ENCODE assay signal across 21 cellular contexts in genomic region chr13:84912720-84913119, GRCh38.
DNase-seq lines count a peak whose midpoint lies in the region; ATAC-seq and TF ChIP-seq lines count a peak whose summit lies in the region.
"Had no signal": no experiment of that assay in that cellular context is flagged by ENCODE, and none has a peak within 500 bp of the region (broad histone marks: within the 10 kb centered on the region; RNA-seq: fewer than 3 reads in every experiment).

No MANE protein-coding gene starts in this region.

- H3K79me2 ChIP-seq in OCI-LY7 (ENCODE audit: insufficient read depth, low read depth, low read length) (no peaks in the 10 kb centered on the region), GM23248 (ENCODE audit: insufficient read depth) (no peaks in the 10 kb centered on the region)

- DNase-seq in A673 (ENCODE audit: low spot score) (peak; percentile 17), OCI-LY7 (ENCODE audit: low spot score) (no peak), epithelial cell of prostate (ENCODE audit: low read depth, low spot score) (no peak), NCI-H1105 treated with DMSO at 0.1 percent for 48 hours (lab: John Stamatoyannopoulos, UW) (no peak), GM23248 (no peak)
- DNase-seq in activated CD4-positive, CD25-positive, alpha-beta regulatory T cell (lab: John Stamatoyannopoulos, UW), result no peak
- DNase-seq: Caco-2; CD4-positive, CD25-positive, alpha-beta regulatory T cell; CD8-positive, alpha-beta T cell; DMS79; EL; GDM1; H9; HFFc6 had no signal

- no peaks in the 10 kb centered on the region for H3F3A ChIP-seq in GM23248 (ENCODE audit: insufficient read depth)

- H3K4me3 ChIP-seq in A673 (ENCODE audit: low read depth, low read length, poor library complexity, severe bottlenecking) (no peak overlapping the region), HEK293 (ENCODE audit: low read depth, low read length) (no peak overlapping the region), OCI-LY7 (ENCODE audit: low read depth, low read length, poor library complexity, severe bottlenecking) (no peak overlapping the region), GM23248 (no peak overlapping the region)
- H3K4me3 ChIP-seq: BLaER1, GM12878, GM23338 had no signal

- H3K36me3 ChIP-seq in A673 (ENCODE audit: insufficient read depth, low read length, poor library complexity, severe bottlenecking) (no peaks in the 10 kb centered on the region), HEK293 (ENCODE audit: control insufficient read depth in 2 of 2, insufficient read depth in 1 of 2, low read length in 2 of 2) (no peaks in the 10 kb centered on the region), OCI-LY7 (ENCODE audit: insufficient read depth, low read length) (no peaks in the 10 kb centered on the region), GM23248 (ENCODE audit: low read depth) (no peaks in the 10 kb centered on the region)
- H3K36me3 ChIP-seq: BLaER1 had no signal

- in situ Hi-C loops in GM23248 (cut with MboI), result no loop called here

- peak overlapping the region; percentile 9; the same call in 1 of the 2 replicates for H2AFZ ChIP-seq in OCI-LY7 (ENCODE audit: low read length)
- H2AFZ ChIP-seq in GM23248, result no peak overlapping the region
- H2AFZ ChIP-seq: GM23338 had no signal

- H3K9me3 ChIP-seq in A673 (ENCODE audit: low read depth, low read length, poor library complexity, severe bottlenecking) (no peaks in the 10 kb centered on the region), HEK293 (ENCODE audit: control insufficient read depth, insufficient read depth, low read depth, low read length) (no peaks in the 10 kb centered on the region), OCI-LY7 (ENCODE audit: low read length) (no peaks in the 10 kb centered on the region; the same call in 1 of the 2 replicates), GM23248 (ENCODE audit: low read depth) (no peaks in the 10 kb centered on the region)
- H3K9me3 ChIP-seq: Caco-2 had no signal

- no TSS peak for BruUV-seq in A673 (replicated peaks; lab: Mats Ljungman, UMichigan)
- BruUV-seq in OCI-LY7 (replicated peaks; lab: Mats Ljungman, UMichigan), result no TSS peak

- TF ChIP-seq CTCF in A673 (conservative IDR thresholded peaks at IDR 0.05; ENCODE audit: low read depth, low read length), result no peak
- no peak for TF ChIP-seq CTCF in HEK293 (tag by site-specific recombination; IDR thresholded peaks at IDR 0.05)
- no peak for TF ChIP-seq CTCF in OCI-LY7 (conservative IDR thresholded peaks at IDR 0.05; ENCODE audit: low read length)

- ATAC-seq in HG03378 (IDR thresholded peaks at IDR 0.05; ENCODE audit: unreplicated experiment), result no peak
- ATAC-seq: CD8-positive, alpha-beta T cell; GM12878; GM23338; HCT116 had no signal

- CTCF ChIA-PET in A673 (lab: Charles Lee) (no interaction called here), HEK293 (lab: Yijun Ruan, JAX) (interaction anchor here (0.8 to 1.9 kb wide), 4 partner anchors 16 to 953 kb away, joined by 3 to 5 read pairs (median 3); no protein-coding TSS in a partner anchor), OCI-LY7 (lab: Charles Lee; ENCODE audit: unreplicated experiment) (no interaction called here)

- 12 to 16% methylated on average over 2 of the region's 2 CpGs for whole genome bisulfite sequencing in GM23248 (ENCODE audit: low coverage in 1 of 2, low lambda C conversion rate in 2 of 2, missing lambda C conversion rate in 2 of 2), 2 experiments

- H3K4me1 ChIP-seq in A673 (ENCODE audit: insufficient read depth, low read length, poor library complexity, severe bottlenecking), result no peaks in the 10 kb centered on the region
- no peaks in the 10 kb centered on the region for H3K4me1 ChIP-seq in HEK293 (ENCODE audit: control insufficient read depth, insufficient read depth, low read length)
- no peaks in the 10 kb centered on the region for H3K4me1 ChIP-seq in OCI-LY7 (ENCODE audit: insufficient read depth, low read length, poor library complexity, severe bottlenecking)
- no peaks in the 10 kb centered on the region for H3K4me1 ChIP-seq in GM23248 (ENCODE audit: insufficient read depth)
- H3K4me1 ChIP-seq: BLaER1, Caco-2 had no signal

- H3K4me2 ChIP-seq in OCI-LY7 (ENCODE audit: low read length) (no peak overlapping the region), GM23248 (ENCODE audit: unreplicated experiment) (no peak overlapping the region)
- H3K4me2 ChIP-seq: BLaER1, GM23338 had no signal

- intact Hi-C loops in A673 (cut with micrococcal nuclease; ENCODE audit: unreplicated experiment) (no loop called here), OCI-LY7 (cut with micrococcal nuclease; ENCODE audit: unreplicated experiment) (no loop called here)

- H3K27me3 ChIP-seq in A673 (replicated peaks; ENCODE audit: insufficient read depth, low read depth, low read length, poor library complexity) (no peaks in the 10 kb centered on the region), GM23248 (replicated peaks; ENCODE audit: insufficient read depth) (no peaks in the 10 kb centered on the region)
- H3K27me3 ChIP-seq: BLaER1 had no signal

- H3K9ac ChIP-seq in GM23248, result no peak overlapping the region
- H3K9ac ChIP-seq: BLaER1 had no signal

- no peaks in the 10 kb centered on the region for H3K9me2 ChIP-seq in OCI-LY7 (ENCODE audit: insufficient read depth, low read length)
- no peaks in the 10 kb centered on the region for H3K9me2 ChIP-seq in GM23248 (ENCODE audit: insufficient read depth)

- H3K27ac ChIP-seq in A673 (ENCODE audit: low read depth, low read length, poor library complexity, severe bottlenecking) (no peak overlapping the region), HEK293 (ENCODE audit: extremely low read depth, low read depth, low read length) (no peak overlapping the region), OCI-LY7 (ENCODE audit: low read depth, low read length, poor library complexity, severe bottlenecking) (no peak overlapping the region), epithelial cell of prostate (peak overlapping the region; percentile 12), GM23248 (no peak overlapping the region)
- H3K27ac ChIP-seq: BLaER1, C4-2B had no signal

- H4K20me1 ChIP-seq in OCI-LY7 (ENCODE audit: insufficient read depth, low read length), result no peaks in the 10 kb centered on the region
- H4K20me1 ChIP-seq in GM23248 (ENCODE audit: insufficient read depth), result no peaks in the 10 kb centered on the region
- H4K20me1 ChIP-seq: BLaER1 had no signal

- POLR2A ChIA-PET in A673 (lab: Charles Lee; ENCODE audit: low non-redundant PET) (no interaction called here), HEK293 (lab: Yijun Ruan, JAX) (no interaction called here), OCI-LY7 (lab: Charles Lee) (interaction anchor here (0.6 to 1.9 kb wide), 5 partner anchors 10 to 901 kb away, joined by 3 to 8 read pairs (median 4); no protein-coding TSS in a partner anchor)

TF ChIP-seq in HEK293, 187 proteins besides CTCF, POLR2A, EP300 and RAD21:
- TF ChIP-seq SCRT1 (tag by site-specific recombination; IDR thresholded peaks at IDR 0.05; ENCODE audit: borderline replicate concordance) (no peak), ZNF26 (tag by site-specific recombination; IDR thresholded peaks at IDR 0.05) (0 out of 2 replicates have a peak, but pooled peaks have one; percentile 15), ZNF274 (IDR thresholded peaks at IDR 0.05; ENCODE audit: low read length) (no peak), ZNF274 (tag by site-specific recombination; IDR thresholded peaks at IDR 0.05; ENCODE audit: borderline replicate concordance) (no peak)
